Comparison of ENCODE assay signal across 8 cellular contexts in the genomic region with DNA sequence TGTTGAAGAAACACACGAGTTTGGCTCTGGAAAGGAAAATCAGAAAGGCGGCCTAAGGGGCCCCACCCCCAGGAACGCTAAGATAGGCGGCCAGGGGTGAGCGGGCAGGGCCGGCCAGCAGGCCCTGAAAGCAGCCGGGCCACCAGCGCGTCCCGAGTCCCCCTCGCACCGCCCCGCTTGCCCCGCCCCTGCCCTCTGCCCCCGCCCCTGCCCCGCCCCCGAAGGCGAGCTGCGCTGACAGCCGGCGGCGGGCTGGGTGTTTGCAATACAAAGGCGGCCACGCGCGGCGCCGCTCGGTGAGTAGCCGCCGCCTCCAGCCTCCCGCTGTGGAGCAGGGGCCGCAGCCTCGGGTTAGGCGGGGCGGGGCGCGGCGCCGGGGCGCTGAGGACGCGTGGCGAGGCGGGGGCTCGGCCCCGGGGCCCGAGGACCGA.
DNase-seq lines count a peak whose midpoint lies in the region; ATAC-seq and TF ChIP-seq lines count a peak whose summit lies in the region.

A gene with protein sequence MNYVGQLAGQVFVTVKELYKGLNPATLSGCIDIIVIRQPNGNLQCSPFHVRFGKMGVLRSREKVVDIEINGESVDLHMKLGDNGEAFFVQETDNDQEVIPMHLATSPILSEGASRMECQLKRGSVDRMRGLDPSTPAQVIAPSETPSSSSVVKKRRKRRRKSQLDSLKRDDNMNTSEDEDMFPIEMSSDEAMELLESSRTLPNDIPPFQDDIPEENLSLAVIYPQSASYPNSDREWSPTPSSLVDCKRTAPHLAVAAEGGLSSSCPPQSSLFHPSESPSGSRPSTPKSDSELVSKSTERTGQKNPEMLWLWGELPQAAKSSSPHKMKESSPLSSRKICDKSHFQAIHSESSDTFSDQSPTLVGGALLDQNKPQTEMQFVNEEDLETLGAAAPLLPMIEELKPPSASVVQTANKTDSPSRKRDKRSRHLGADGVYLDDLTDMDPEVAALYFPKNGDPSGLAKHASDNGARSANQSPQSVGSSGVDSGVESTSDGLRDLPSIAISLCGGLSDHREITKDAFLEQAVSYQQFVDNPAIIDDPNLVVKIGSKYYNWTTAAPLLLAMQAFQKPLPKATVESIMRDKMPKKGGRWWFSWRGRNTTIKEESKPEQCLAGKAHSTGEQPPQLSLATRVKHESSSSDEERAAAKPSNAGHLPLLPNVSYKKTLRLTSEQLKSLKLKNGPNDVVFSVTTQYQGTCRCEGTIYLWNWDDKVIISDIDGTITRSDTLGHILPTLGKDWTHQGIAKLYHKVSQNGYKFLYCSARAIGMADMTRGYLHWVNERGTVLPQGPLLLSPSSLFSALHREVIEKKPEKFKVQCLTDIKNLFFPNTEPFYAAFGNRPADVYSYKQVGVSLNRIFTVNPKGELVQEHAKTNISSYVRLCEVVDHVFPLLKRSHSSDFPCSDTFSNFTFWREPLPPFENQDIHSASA (plus strand): TSS at position 257 of the 431 bp plus-strand sequence. CDS start 18,910 bp downstream, outside the sequence.

- H3K4me3 ChIP-seq in AG10803 (ENCODE audit: low read length), result peak within 1 kb of the TSS; percentile 82

- DNase-seq in AG10803 (ENCODE audit: low read depth) (peak; percentile 81), NCI-H524 (lab: John Stamatoyannopoulos, UW) (peak; percentile 65 to 89)
- peak; percentile 90 for DNase-seq in activated CD4-positive, alpha-beta T cell treated with anti-CD3 and anti-CD28 coated beads for 48 hours
- DNase-seq in stimulated activated CD4-positive, alpha-beta T cell treated with anti-CD3 and anti-CD28 coated beads, Interleukin-1b, Interleukin-23, amount 100 ng/mL, for 24 hours (ENCODE audit: low read depth in 4 of 4, low spot score in 1 of 4), result peak; percentile 75 to 84 (median 79)

- peak; percentile 58 for ATAC-seq in GM18909 (IDR thresholded peaks at IDR 0.05; ENCODE audit: poor library complexity, unreplicated experiment)
- peak; percentile 60 for ATAC-seq in HG03159 (IDR thresholded peaks at IDR 0.05; ENCODE audit: unreplicated experiment)

- H3K27me3 ChIP-seq in layer of hippocampus (ENCODE audit: control insufficient read depth, insufficient read depth, low read length), result no peaks in the 10 kb centered on the region

- H3K27ac ChIP-seq in cingulate gyrus (ENCODE audit: low read depth, low read length) (peak within 1 kb of the TSS; percentile 77), layer of hippocampus (ENCODE audit: low read depth, low read length) (peak within 1 kb of the TSS; percentile 80)

- no peak for TF ChIP-seq CTCF in AG10803 (conservative IDR thresholded peaks at IDR 0.05; ENCODE audit: low read length)

Comparison
In these comparisons a context has a peak if more than half of its experiments do, and no peak if none do; other contexts are left out.
1. Peak in every context shown above with its lines: DNase-seq, ATAC-seq, H3K4me3 ChIP-seq and H3K27ac ChIP-seq.